ENCODE assay signal across 8 cellular contexts in the genomic region with DNA sequence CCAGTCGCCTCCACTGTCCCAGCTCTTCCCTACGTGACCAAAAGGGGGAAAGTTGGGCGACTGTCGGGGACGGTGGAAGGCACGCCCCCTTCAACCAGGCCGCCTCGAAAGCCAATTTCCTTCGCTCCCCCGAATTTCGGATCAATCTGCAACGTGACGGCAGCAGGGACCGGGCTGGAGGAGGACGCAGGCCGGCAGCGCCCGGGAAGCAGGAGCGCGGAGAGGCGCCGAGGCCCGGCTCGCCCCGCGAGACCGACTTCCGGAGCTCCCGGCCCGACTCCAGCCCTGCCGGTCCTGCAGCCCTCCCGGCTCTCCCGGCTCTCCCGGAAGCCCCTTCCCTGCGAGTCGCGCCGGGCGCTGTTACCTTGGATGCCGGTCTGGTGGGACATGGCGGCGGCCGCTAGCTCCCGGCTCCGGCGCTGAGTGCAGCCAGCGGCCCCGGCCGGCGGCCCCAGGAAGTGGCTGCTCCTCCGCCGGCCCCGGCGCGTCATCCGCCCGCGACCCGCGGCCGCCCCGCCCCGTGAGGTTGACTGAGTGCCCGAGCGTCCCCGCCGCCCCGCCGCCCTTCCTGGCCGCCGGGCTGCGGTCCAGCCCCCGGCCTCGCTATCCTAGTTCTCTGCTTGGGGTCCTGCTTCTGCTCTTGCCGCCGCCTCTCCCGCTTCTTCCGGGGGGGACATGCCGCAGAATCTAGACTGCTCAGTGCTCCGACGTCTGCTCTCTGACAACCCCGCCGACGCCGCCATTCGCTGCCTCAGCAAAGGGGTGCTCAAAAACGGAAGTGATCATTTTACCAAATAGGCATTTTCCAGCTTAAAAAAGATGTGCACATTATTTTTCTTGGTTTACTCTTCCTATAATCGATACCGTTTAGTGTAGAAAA. TPM values are rescaled to one million over a fixed set of nuclear protein-coding genes. Genes with fewer than 3 reads are reported as not detected.
DNase-seq lines count a peak whose midpoint lies in the region; ATAC-seq and TF ChIP-seq lines count a peak whose summit lies in the region.

A gene (minus strand): TSS at position 461 of the 880 bp plus-strand sequence. CDS start 72 bp downstream, at position 389.

- peak; percentile 77 for DNase-seq in AG10803 (ENCODE audit: low read depth)
- peak; percentile 8 for DNase-seq in NCI-H345 treated with DMSO at 0.1 percent for 48 hours (lab: John Stamatoyannopoulos, UW; ENCODE audit: unreplicated experiment)
- DNase-seq in activated CD4-positive, alpha-beta T cell treated with anti-CD3 and anti-CD28 coated beads for 24 hours (ENCODE audit: low read depth in 2 of 2) = peak; percentile 72 to 77
- DNase-seq in chondrocyte (ENCODE audit: low spot score) = peak; percentile 95
- peak; percentile 84 for DNase-seq in kidney tubule cell (ENCODE audit: low spot score)
- DNase-seq in stimulated activated CD4-positive, alpha-beta T cell treated with anti-CD3 and anti-CD28 coated beads, Interleukin-1b, Interleukin-23, amount 100 ng/mL, for 24 hours (ENCODE audit: low read depth in 4 of 4, low spot score in 1 of 4) = peak; percentile 65 to 83 (median 74)

- peaks cover 5% of the 10 kb centered on the region for H3K36me3 Mint-ChIP-seq in chondrocyte (ENCODE audit: low read depth)

- H3K9me3 Mint-ChIP-seq in chondrocyte (ENCODE audit: low read depth) = no peaks in the 10 kb centered on the region

- ATAC-seq in GM18907 (IDR thresholded peaks at IDR 0.05; ENCODE audit: unreplicated experiment) (peak; percentile 96), HG03139 (IDR thresholded peaks at IDR 0.05; ENCODE audit: unreplicated experiment) (peak; percentile 94)

- peaks cover 26% of the 10 kb centered on the region for H3K4me1 Mint-ChIP-seq in chondrocyte (ENCODE audit: low read depth)

- peak within 1 kb of the TSS; percentile 77 for H3K4me3 ChIP-seq in AG10803 (ENCODE audit: low read length)

- TF ChIP-seq CTCF in AG10803 (conservative IDR thresholded peaks at IDR 0.05; ENCODE audit: low read length) = peak; percentile 44
- peak; percentile 73 for TF ChIP-seq CTCF in chondrocyte (IDR thresholded peaks at IDR 0.05)

- peak within 1 kb of the TSS; percentile 100 for H3K27ac Mint-ChIP-seq in chondrocyte (ENCODE audit: unreplicated experiment)

- H3K4me3 Mint-ChIP-seq in chondrocyte (ENCODE audit: unreplicated experiment) = peak within 1 kb of the TSS; percentile 99

- H3K27me3 Mint-ChIP-seq in chondrocyte (ENCODE audit: low read depth) = no peaks in the 10 kb centered on the region

RNA-seq across cellular contexts. Expression of the gene that starts here (rescaled TPM):
- total RNA-seq in chondrocyte = 78.3 to 95.3 TPM (median 91.6 TPM) in 3 replicates

Comparison
In these comparisons a context has a peak if more than half of its experiments do, and no peak if none do; other contexts are left out.
1. Peak in every context shown above with its lines: DNase-seq, ATAC-seq and H3K4me3 ChIP-seq.
2. DNase-seq: peak in every context shown above with its lines; median percentile 95 in chondrocyte; 84 in kidney tubule cell; 77 in AG10803; 74 in activated CD4-positive, alpha-beta T cell treated with anti-CD3 and anti-CD28 coated beads for 24 hours; 74 in stimulated activated CD4-positive, alpha-beta T cell treated with anti-CD3 and anti-CD28 coated beads, Interleukin-1b, Interleukin-23, amount 100 ng/mL, for 24 hours; 8 in NCI-H345 treated with DMSO at 0.1 percent for 48 hours.